1 cellular context compared by ENCODE assay signal in genomic region chr17:49497147-49498036, GRCh38.
TF ChIP-seq lines count a peak whose summit lies in the region.

No MANE protein-coding gene starts in this region.

TF ChIP-seq in H1, 55 proteins besides CTCF, POLR2A, EP300 and RAD21 (continued from another document):
- TF ChIP-seq BACH1 (IDR thresholded peaks at IDR 0.05; ENCODE audit: low read length) (peak; percentile 31; the same call in 1 of the 2 replicates), TAF7 (optimal IDR thresholded peaks at IDR 0.05; ENCODE audit: borderline replicate concordance, low read depth, low read length) (no peak), NANOG (IDR thresholded peaks at IDR 0.05; ENCODE audit: insufficient read depth, low read depth, low read length, poor library complexity, severe bottlenecking) (no peak), HDAC6 (IDR thresholded peaks at IDR 0.05; ENCODE audit: low read depth, low read length) (no peak), ASH2L (IDR thresholded peaks at IDR 0.05; ENCODE audit: low read length) (peak; percentile 73), TBP (IDR thresholded peaks at IDR 0.05; ENCODE audit: low read depth, low read length) (no peak), SP1 (IDR thresholded peaks at IDR 0.05; ENCODE audit: low read depth, low read length) (no peak), JUND (IDR thresholded peaks at IDR 0.05; ENCODE audit: low read length) (peak; percentile 2; the same call in 1 of the 2 replicates), MAFK (IDR thresholded peaks at IDR 0.05; ENCODE audit: low read depth, low read length) (no peak), GTF2F1 (IDR thresholded peaks at IDR 0.05; ENCODE audit: borderline replicate concordance, low read depth, low read length) (no peak), GABPA (IDR thresholded peaks at IDR 0.05; ENCODE audit: borderline replicate concordance, insufficient read depth, low read length) (0 out of 2 replicates have a peak, but pooled peaks have one; percentile 46), SIN3A (conservative IDR thresholded peaks at IDR 0.05 in 1 of 2, IDR thresholded peaks at IDR 0.05 in 1 of 2; ENCODE audit: low read depth in 1 of 2, low read length in 2 of 2) (no peak), NRF1 (IDR thresholded peaks at IDR 0.05; ENCODE audit: low read depth, low read length) (no peak), CHD1 (IDR thresholded peaks at IDR 0.05; ENCODE audit: low read depth, low read length) (no peak), EGR1 (IDR thresholded peaks at IDR 0.05; ENCODE audit: borderline replicate concordance, low read depth, low read length) (no peak), FOSL1 (IDR thresholded peaks at IDR 0.05; ENCODE audit: insufficient read depth, low read depth, low read length) (no peak), CBX8 (IDR thresholded peaks at IDR 0.05; ENCODE audit: borderline replicate concordance, low read depth, low read length) (no peak), RXRA (IDR thresholded peaks at IDR 0.05; ENCODE audit: insufficient read depth, low read depth, low read length) (no peak), KDM5A (IDR thresholded peaks at IDR 0.05; ENCODE audit: low read length) (no peak), BRCA1 (IDR thresholded peaks at IDR 0.05; ENCODE audit: low read depth, low read length) (no peak), BCL11A (IDR thresholded peaks at IDR 0.05; ENCODE audit: low read depth in 2 of 2, low read length in 2 of 2) (no peak), TEAD4 (IDR thresholded peaks at IDR 0.05; ENCODE audit: low read depth, low read length) (no peak), ZNF274 (IDR thresholded peaks at IDR 0.05; ENCODE audit: borderline replicate concordance, extremely low read depth, low read length) (no peak), ATF3 (IDR thresholded peaks at IDR 0.05; ENCODE audit: insufficient read depth, low read depth, low read length) (no peak), RNF2 (IDR thresholded peaks at IDR 0.05; ENCODE audit: borderline replicate concordance, low read depth, low read length, missing control alignments, poor library complexity, severe bottlenecking) (peak; percentile 16), RFX5 (IDR thresholded peaks at IDR 0.05; ENCODE audit: borderline replicate concordance, low read depth, low read length) (no peak), TAF1 (IDR thresholded peaks at IDR 0.05; ENCODE audit: low read depth, low read length) (no peak), POLR2AphosphoS5 (IDR thresholded peaks at IDR 0.05; ENCODE audit: low read depth, low read length) (no peak), RBBP5 (IDR thresholded peaks at IDR 0.05; ENCODE audit: borderline replicate concordance, low read depth, low read length) (peak; percentile 59; the same call in 1 of the 2 replicates), KDM1A (IDR thresholded peaks at IDR 0.05; ENCODE audit: borderline replicate concordance, low read length) (no peak), ATF2 (IDR thresholded peaks at IDR 0.05; ENCODE audit: low read length) (no peak), CTBP2 (IDR thresholded peaks at IDR 0.05; ENCODE audit: borderline replicate concordance, insufficient read depth, insufficient read length, low read length) (peak; percentile 38), KDM4A (IDR thresholded peaks at IDR 0.05; ENCODE audit: low read depth, low read length, severe bottlenecking) (peak; percentile 83), SP2 (IDR thresholded peaks at IDR 0.05; ENCODE audit: low read length) (no peak), TCF12 (IDR thresholded peaks at IDR 0.05; ENCODE audit: low read depth, low read length) (no peak), CEBPB (IDR thresholded peaks at IDR 0.05; ENCODE audit: low read depth, low read length) (no peak)
